ENCODE assay signal across 8 cellular contexts in genomic region chr5:115842952-115843351, GRCh38. TPM values are rescaled to one million over a fixed set of nuclear protein-coding genes. Genes with fewer than 3 reads are reported as not detected.
DNase-seq lines count a peak whose midpoint lies in the region; ATAC-seq, FAIRE-seq and TF ChIP-seq lines count a peak whose summit lies in the region.

No MANE protein-coding gene starts in this region.

- no peak for TF ChIP-seq EP300 in HepG2 (IDR thresholded peaks at IDR 0.05; ENCODE audit: low read depth in 2 of 2, low read length in 2 of 2)
- TF ChIP-seq EP300 in HepG2 (CRISPR knock-in tag; IDR thresholded peaks at IDR 0.05; ENCODE audit: borderline replicate concordance) = no peak
- TF ChIP-seq EP300 in transverse colon (IDR thresholded peaks at IDR 0.05; ENCODE audit: low read depth) = no peak

- ATAC-seq in HepG2 (no peak), HG02973 (IDR thresholded peaks at IDR 0.05; ENCODE audit: unreplicated experiment) (no peak)

- H3K4me1 Mint-ChIP-seq in activated naive CD4-positive, alpha-beta T cell treated with anti-CD3 and anti-CD28 coated beads, Interleukin-2, amount 10 ng/mL, durations not matched to agents 7 days and 5 days = peaks cover 54% of the 10 kb centered on the region
- H3K4me1 Mint-ChIP-seq in activated naive CD8-positive, alpha-beta T cell (ENCODE audit: low read depth) = peaks cover 57% of the 10 kb centered on the region

- no peak for TF ChIP-seq POLR2A in HepG2 (IDR thresholded peaks at IDR 0.05; ENCODE audit: insufficient read depth in 1 of 2, low read depth in 2 of 2, low read length in 2 of 2)
- no peak for TF ChIP-seq POLR2A in transverse colon (IDR thresholded peaks at IDR 0.05)

- TSS peak; percentile 53 for BruUV-seq in HepG2 (replicated peaks; lab: Mats Ljungman, UMichigan)

- no peak for TF ChIP-seq RAD21 in HepG2 (CRISPR knock-in tag; IDR thresholded peaks at IDR 0.05)

- peak overlapping the region; percentile 99 for H3K27ac ChIP-seq in HepG2 (ENCODE audit: extremely low read length, insufficient read depth, low read length)
- H3K27ac ChIP-seq in transverse colon = peak overlapping the region; percentile 92 to 94 (median 94)

- no peak overlapping the region for H2AFZ ChIP-seq in HepG2 (ENCODE audit: low read length)

- no peak for TF ChIP-seq CTCF in HepG2 (CRISPR knock-in tag; IDR thresholded peaks at IDR 0.05)
- no peak for TF ChIP-seq CTCF in transverse colon (IDR thresholded peaks at IDR 0.05)
- TF ChIP-seq CTCF in GM10266 (IDR thresholded peaks at IDR 0.05; ENCODE audit: control insufficient read depth, insufficient read depth, low read depth, missing control alignments) = no peak

- peaks cover 91% of the 10 kb centered on the region for H3K79me2 ChIP-seq in HepG2 (ENCODE audit: insufficient read depth, low read length)

- no peaks in the 10 kb centered on the region for H3K9me3 Mint-ChIP-seq in activated naive CD4-positive, alpha-beta T cell treated with anti-CD3 and anti-CD28 coated beads, Interleukin-2, amount 10 ng/mL, durations not matched to agents 7 days and 5 days
- no peaks in the 10 kb centered on the region for H3K9me3 Mint-ChIP-seq in activated naive CD8-positive, alpha-beta T cell (ENCODE audit: low read depth)

- H3K4me3 ChIP-seq in HepG2 (replicated peaks in 1 of 3; ENCODE audit: insufficient read depth in 1 of 3, low read depth in 2 of 3, low read length in 3 of 3) (peak overlapping the region; percentile 77 to 98 (median 91)), transverse colon (peak overlapping the region; percentile 63 to 85 (median 78))

- peaks cover 13% of the 10 kb centered on the region for H4K20me1 ChIP-seq in HepG2 (ENCODE audit: insufficient read depth, low read length)

- H3K27me3 Mint-ChIP-seq in activated naive CD4-positive, alpha-beta T cell treated with anti-CD3 and anti-CD28 coated beads, Interleukin-2, amount 10 ng/mL, durations not matched to agents 7 days and 5 days = no peaks in the 10 kb centered on the region
- no peaks in the 10 kb centered on the region for H3K27me3 Mint-ChIP-seq in activated naive CD8-positive, alpha-beta T cell

- 6% methylated on average over 3 of the region's 3 CpGs for WGBS in HepG2 (ENCODE audit: low lambda C conversion rate)
- WGBS in transverse colon (ENCODE audit: low coverage in 1 of 2), 2 donors = 13 to 18% methylated on average over 3 of the region's 3 CpGs

- H3K9me3 ChIP-seq in HepG2 (ENCODE audit: low read length) = no peaks in the 10 kb centered on the region
- no peaks in the 10 kb centered on the region for H3K9me3 ChIP-seq in transverse colon

- H3K27me3 ChIP-seq in HepG2 (ENCODE audit: control insufficient read depth in 1 of 2, insufficient read depth in 2 of 2, low read length in 2 of 2) (no peaks in the 10 kb centered on the region; a peak in 1 of 5 replicates), transverse colon (no peaks in the 10 kb centered on the region)

- H3K36me3 Mint-ChIP-seq in activated naive CD4-positive, alpha-beta T cell treated with anti-CD3 and anti-CD28 coated beads, Interleukin-2, amount 10 ng/mL, durations not matched to agents 7 days and 5 days = peaks cover 13% of the 10 kb centered on the region
- H3K36me3 Mint-ChIP-seq in activated naive CD8-positive, alpha-beta T cell = no peaks in the 10 kb centered on the region

- CTCF ChIA-PET in activated naive CD4-positive, alpha-beta T cell treated with anti-CD3 and anti-CD28 coated beads, Interleukin-2, amount 10 ng/mL, durations not matched to agents 7 days and 5 days (lab: Charles Lee) = interaction anchor here (1.0 to 2.0 kb wide), 2 partner anchors 208 to 226 kb away, joined by 3 to 9 read pairs; no protein-coding TSS in a partner anchor
- CTCF ChIA-PET in HepG2 (lab: Yijun Ruan, JAX; ENCODE audit: low intra/inter-chr PET ratio, low total read pairs) = no interaction called here

- no peak for DNase-seq in activated naive CD4-positive, alpha-beta T cell treated with anti-CD3 and anti-CD28 coated beads, Interleukin-2, amount 10 ng/mL, durations not matched to agents 7 days and 5 days
- DNase-seq in activated naive CD4-positive, alpha-beta T cell treated with Interleukin-2 at 50 U/mL for 16 hours = no peak
- DNase-seq in HepG2 (ENCODE audit: low spot score) (no peak), transverse colon (no peak), GM10266 (ENCODE audit: extremely low spot score) (no peak), posterior cingulate gyrus (no peak)

- 0 out of 5 replicates have a peak, but pooled peaks cover 0 to 2% of the 10 kb centered on the region in 2 experiments for H3K36me3 ChIP-seq in HepG2 (replicated peaks in 1 of 2; ENCODE audit: control insufficient read depth in 1 of 2, insufficient read depth in 2 of 2, low read length in 2 of 2)
- H3K36me3 ChIP-seq in transverse colon = no peaks in the 10 kb centered on the region

- H3K9ac ChIP-seq in HepG2 (ENCODE audit: insufficient read depth, low read depth, low read length) = peak overlapping the region; percentile 94

- FAIRE-seq in HepG2 (lab: Jason Lieb, UNC) = no peak

- peak overlapping the region; percentile 95 for H3K27ac Mint-ChIP-seq in activated naive CD4-positive, alpha-beta T cell treated with anti-CD3 and anti-CD28 coated beads, Interleukin-2, amount 10 ng/mL, durations not matched to agents 7 days and 5 days
- H3K27ac Mint-ChIP-seq in activated naive CD8-positive, alpha-beta T cell = peak overlapping the region; percentile 91

- intact Hi-C loops in HepG2 (cut with micrococcal nuclease; ENCODE audit: unreplicated experiment) (loop anchor here (5.0 kb wide), 2 partner anchors 244 to 301 kb away; partner anchors contain the start of genes COMMD10 and FEM1C), transverse colon (cut with DNase I; ENCODE audit: low total_unique reads) (no loop called here), posterior cingulate gyrus (cut with DNase I) (loop anchor here (10.0 kb wide), 1 partner anchor 232 kb away; no protein-coding TSS in a partner anchor)

- in situ Hi-C loops in HepG2 (cut with HindIII; ENCODE audit: extremely low pct_ligation_motif_present, low pct_unique_long_range_greater_than_20kb) (loop anchor here (25.0 kb wide), 1 partner anchor 219 kb away; no protein-coding TSS in a partner anchor), transverse colon (cut with MboI; ENCODE audit: low pct_ligation_motif_present in 1 of 4, low pct_unique_long_range_greater_than_20kb in 1 of 4, low sequenced_read_pairs in 3 of 4) (loop anchor here in 3 of 4 donors (25.0 kb wide), 2 partner anchors 219 to 531 kb away; no protein-coding TSS in a partner anchor)

- H3K4me1 ChIP-seq in HepG2 (ENCODE audit: insufficient read depth, low read length) (peaks cover 62% of the 10 kb centered on the region), transverse colon (peaks cover 28 to 56% (median 34%) of the 10 kb centered on the region in 4 donors)

- POLR2A ChIA-PET in HepG2 (lab: Yijun Ruan, JAX) = no interaction called here

- peak overlapping the region; percentile 98 for H3K4me3 Mint-ChIP-seq in activated naive CD4-positive, alpha-beta T cell treated with anti-CD3 and anti-CD28 coated beads, Interleukin-2, amount 10 ng/mL, durations not matched to agents 7 days and 5 days
- peak overlapping the region; percentile 96 for H3K4me3 Mint-ChIP-seq in activated naive CD8-positive, alpha-beta T cell

- H3K4me2 ChIP-seq in HepG2 (ENCODE audit: low read depth, low read length) = peak overlapping the region; percentile 77

RNA-seq across cellular contexts. Expression of gene AP3S1, which starts 1.2 kb away (rescaled TPM):
- total RNA-seq in HepG2 (2016; rRNA removed; fragmentation: Illumina TruSeq; extraction: Trizol) (85.9 and 88.8 TPM in 2 replicates), transverse colon (100 to 1,000 TPM in 1 of 4 donors, 10 to 100 TPM in 3; 54.2 to 258 (median 65.7) TPM)
- 243 and 253 TPM in 2 replicates for total RNA-seq in HepG2 (2016; cell fraction: cytosol; rRNA removed; fragmentation: Illumina TruSeq; extraction: Trizol; ENCODE audit: low read depth)
- 77.4 and 86.8 TPM in 2 replicates for total RNA-seq in HepG2 (2016; cell fraction: insoluble cytoplasmic fraction; rRNA removed; fragmentation: Illumina TruSeq; extraction: Trizol)
- 236 and 253 TPM in 2 replicates for total RNA-seq in HepG2 (2016; cell fraction: membrane; rRNA removed; fragmentation: Illumina TruSeq; extraction: Trizol)
- 40.7 and 54.3 TPM in 2 replicates for total RNA-seq in HepG2 (2016; cell fraction: nucleus; rRNA removed; fragmentation: Illumina TruSeq; extraction: Trizol)
- polyA plus RNA-seq in HepG2 (2011; rRNA removed) = 28.5 and 50.5 TPM in 2 replicates
- polyA plus RNA-seq in HepG2 (2011; cell fraction: cytosol; rRNA removed) = 18.5 and 27.6 TPM in 2 replicates
- 5.6 and 9.3 TPM in 2 replicates for polyA plus RNA-seq in HepG2 (2011; cell fraction: nucleus; rRNA removed)
- 78.2 and 104 TPM in 2 replicates for polyA plus RNA-seq in HepG2 (2012)
- 547 and 588 TPM in 2 replicates for polyA plus RNA-seq in HepG2 (2016; cell fraction: cytosol; fragmentation: Illumina TruSeq; extraction: Trizol; ENCODE audit: low read depth)
- 158 and 163 TPM in 2 replicates for polyA plus RNA-seq in HepG2 (2016; cell fraction: insoluble cytoplasmic fraction; fragmentation: Illumina TruSeq; extraction: Trizol; ENCODE audit: low read depth)
- 408 and 423 TPM in 2 replicates for polyA plus RNA-seq in HepG2 (2016; cell fraction: membrane; fragmentation: Illumina TruSeq; extraction: Trizol; ENCODE audit: low read depth)
- 74.1 and 89.2 TPM in 2 replicates for polyA plus RNA-seq in HepG2 (2016; cell fraction: nucleus; fragmentation: Illumina TruSeq; extraction: Trizol; ENCODE audit: insufficient read depth, low read depth)
- polyA minus RNA-seq in HepG2 (2011; rRNA and poly(A)+ RNA removed; ENCODE audit: low replicate concordance) = 2.1 and 7.3 TPM in 2 replicates
- 22.5 and 27.5 TPM in 2 replicates for polyA minus RNA-seq in HepG2 (2011; cell fraction: cytosol; rRNA and poly(A)+ RNA removed)
- polyA minus RNA-seq in HepG2 (2011; cell fraction: nucleus; rRNA and poly(A)+ RNA removed) = 39.5 and 46.4 TPM in 2 replicates

RNA-seq across cellular contexts. Expression of gene ATG12, which starts 1.6 kb away (rescaled TPM):
- total RNA-seq in HepG2 (2016; rRNA removed; fragmentation: Illumina TruSeq; extraction: Trizol) = 45.1 and 46.4 TPM in 2 replicates
- 9.0 and 9.2 TPM in 2 replicates for total RNA-seq in HepG2 (2016; cell fraction: cytosol; rRNA removed; fragmentation: Illumina TruSeq; extraction: Trizol; ENCODE audit: low read depth)
- 45.8 and 56.5 TPM in 2 replicates for total RNA-seq in HepG2 (2016; cell fraction: insoluble cytoplasmic fraction; rRNA removed; fragmentation: Illumina TruSeq; extraction: Trizol)
- 19.9 and 23.9 TPM in 2 replicates for total RNA-seq in HepG2 (2016; cell fraction: membrane; rRNA removed; fragmentation: Illumina TruSeq; extraction: Trizol)
- 50.0 and 53.8 TPM in 2 replicates for total RNA-seq in HepG2 (2016; cell fraction: nucleus; rRNA removed; fragmentation: Illumina TruSeq; extraction: Trizol)
- 46.5 and 58.1 TPM in 2 replicates for polyA plus RNA-seq in HepG2 (2011; rRNA removed)
- polyA plus RNA-seq in HepG2 (2011; cell fraction: cytosol; rRNA removed) = 17.7 and 25.4 TPM in 2 replicates
- 29.3 and 43.5 TPM in 2 replicates for polyA plus RNA-seq in HepG2 (2011; cell fraction: nucleus; rRNA removed)
- polyA plus RNA-seq in HepG2 (2012) = 45.7 and 46.0 TPM in 2 replicates
- 10.3 and 10.8 TPM in 2 replicates for polyA plus RNA-seq in HepG2 (2016; cell fraction: cytosol; fragmentation: Illumina TruSeq; extraction: Trizol; ENCODE audit: low read depth)
- 51.5 and 54.3 TPM in 2 replicates for polyA plus RNA-seq in HepG2 (2016; cell fraction: insoluble cytoplasmic fraction; fragmentation: Illumina TruSeq; extraction: Trizol; ENCODE audit: low read depth)
- polyA plus RNA-seq in HepG2 (2016; cell fraction: membrane; fragmentation: Illumina TruSeq; extraction: Trizol; ENCODE audit: low read depth) = 17.9 and 19.4 TPM in 2 replicates
- 50.9 and 51.2 TPM in 2 replicates for polyA plus RNA-seq in HepG2 (2016; cell fraction: nucleus; fragmentation: Illumina TruSeq; extraction: Trizol; ENCODE audit: insufficient read depth, low read depth)
- 17.9 and 33.0 TPM in 2 replicates for polyA minus RNA-seq in HepG2 (2011; rRNA and poly(A)+ RNA removed; ENCODE audit: low replicate concordance)
- 17.3 and 18.1 TPM in 2 replicates for polyA minus RNA-seq in HepG2 (2011; cell fraction: cytosol; rRNA and poly(A)+ RNA removed)
- 153 and 155 TPM in 2 replicates for polyA minus RNA-seq in HepG2 (2011; cell fraction: nucleus; rRNA and poly(A)+ RNA removed)
- total RNA-seq in transverse colon = 10 to 100 TPM; 18.7 to 51.3 (median 31.4) TPM

RNA-seq across cellular contexts. Expression of gene CDO1, which starts 26.5 kb away (rescaled TPM):
- total RNA-seq in HepG2 (2016; rRNA removed; fragmentation: Illumina TruSeq; extraction: Trizol) = 4.4 and 5.3 TPM in 2 replicates
- total RNA-seq in HepG2 (2016; cell fraction: cytosol; rRNA removed; fragmentation: Illumina TruSeq; extraction: Trizol; ENCODE audit: low read depth) = 1.1 and 1.3 TPM in 2 replicates
- 4.2 and 5.4 TPM in 2 replicates for total RNA-seq in HepG2 (2016; cell fraction: insoluble cytoplasmic fraction; rRNA removed; fragmentation: Illumina TruSeq; extraction: Trizol)
- total RNA-seq in HepG2 (2016; cell fraction: membrane; rRNA removed; fragmentation: Illumina TruSeq; extraction: Trizol) = 1.9 and 2.0 TPM in 2 replicates
- 1.9 and 2.3 TPM in 2 replicates for total RNA-seq in HepG2 (2016; cell fraction: nucleus; rRNA removed; fragmentation: Illumina TruSeq; extraction: Trizol)
- 3.2 and 5.2 TPM in 2 replicates for polyA plus RNA-seq in HepG2 (2011; rRNA removed)
- 3.4 and 3.6 TPM in 2 replicates for polyA plus RNA-seq in HepG2 (2011; cell fraction: cytosol; rRNA removed)
- polyA plus RNA-seq in HepG2 (2011; cell fraction: nucleus; rRNA removed) = 6.3 and 8.9 TPM in 2 replicates
- polyA plus RNA-seq in HepG2 (2012) = 3.0 and 4.8 TPM in 2 replicates
- polyA plus RNA-seq in HepG2 (2016; cell fraction: cytosol; fragmentation: Illumina TruSeq; extraction: Trizol; ENCODE audit: low read depth) = 0.44 and 0.78 TPM in 2 replicates
- polyA plus RNA-seq in HepG2 (2016; cell fraction: insoluble cytoplasmic fraction; fragmentation: Illumina TruSeq; extraction: Trizol; ENCODE audit: low read depth) = 4.7 and 5.5 TPM in 2 replicates
- 1.2 and 1.8 TPM in 2 replicates for polyA plus RNA-seq in HepG2 (2016; cell fraction: membrane; fragmentation: Illumina TruSeq; extraction: Trizol; ENCODE audit: low read depth)
- 2.7 and 4.5 TPM in 2 replicates for polyA plus RNA-seq in HepG2 (2016; cell fraction: nucleus; fragmentation: Illumina TruSeq; extraction: Trizol; ENCODE audit: insufficient read depth, low read depth)
- 10.1 TPM in 1 of 2 replicates, not detected in the other for polyA minus RNA-seq in HepG2 (2011; rRNA and poly(A)+ RNA removed; ENCODE audit: low replicate concordance)
- 3.1 and 6.1 TPM in 2 replicates for polyA minus RNA-seq in HepG2 (2011; cell fraction: cytosol; rRNA and poly(A)+ RNA removed)
- polyA minus RNA-seq in HepG2 (2011; cell fraction: nucleus; rRNA and poly(A)+ RNA removed) = 5.4 and 9.6 TPM in 2 replicates
- total RNA-seq in transverse colon = 10 to 100 TPM in 1 of 4 donors, 1 to 10 TPM in 1, under 1 TPM in 1, not detected in 1; 0.40 to 10.4 (median 4.4) TPM
